Comparison of ENCODE assay signal across 20 cellular contexts in genomic region chr3:149197669-149198068, GRCh38. TPM values are rescaled to one million over a fixed set of nuclear protein-coding genes. Genes with fewer than 3 reads are reported as not detected.
DNase-seq lines count a peak whose midpoint lies in the region; ATAC-seq, FAIRE-seq and TF ChIP-seq lines count a peak whose summit lies in the region.
"Had no signal": no experiment of that assay in that cellular context is flagged by ENCODE, and none has a peak within 500 bp of the region (broad histone marks: within the 10 kb centered on the region; RNA-seq: fewer than 3 reads in every experiment).

No MANE protein-coding gene starts in this region.

- intact Hi-C loops in right lobe of liver (cut with DNase I), result no loop called here
- intact Hi-C loops in HepG2 (cut with micrococcal nuclease; ENCODE audit: unreplicated experiment), result no loop called here
- intact Hi-C loops in sciatic nerve (cut with DNase I), result no loop called here

- H3K27ac ChIP-seq in right lobe of liver (no peak overlapping the region), HepG2 (ENCODE audit: extremely low read length, insufficient read depth, low read length) (no peak overlapping the region)
- H3K27ac ChIP-seq: epithelial cell of prostate, HL-60, vagina had no signal

- in situ Hi-C loops in HepG2 (cut with HindIII; ENCODE audit: extremely low pct_ligation_motif_present, low pct_unique_long_range_greater_than_20kb), result no loop called here

- H3K36me3 ChIP-seq in right lobe of liver (peaks cover 2 to 93% (median 35%) of the 10 kb centered on the region in 4 donors), HepG2 (replicated peaks in 1 of 2; ENCODE audit: control insufficient read depth in 1 of 2, insufficient read depth in 2 of 2, low read length in 2 of 2) (peaks cover 12 to 78% of the 10 kb centered on the region in 2 experiments)
- H3K36me3 ChIP-seq: vagina had no signal

- peaks cover 3% of the 10 kb centered on the region for H3K9me3 Mint-ChIP-seq in type B pancreatic cell
- H3K9me3 Mint-ChIP-seq: activated B cell treated with CpG ODN at 0.5 μM for 24 hours; activated T-helper 2 cell treated with anti-CD3 and anti-CD28 coated beads, Interferon-gamma antibody, Interleukin-2, Interleukin-4, amounts not matched to agents 10 μg/mL and 5 μg/mL and 100 μg/mL, durations not matched to agents 14 hours and 24 hours and 36 hours; CD4-positive, alpha-beta T cell; stimulated activated naive CD8-positive, alpha-beta T cell treated with anti-CD3 and anti-CD28 coated beads, Interleukin-15, amount 100 ng/mL, for 72 hours had no signal

- no peak for FAIRE-seq in HepG2 (lab: Jason Lieb, UNC)

- H3K9me3 ChIP-seq in right lobe of liver, result no peaks in the 10 kb centered on the region
- no peaks in the 10 kb centered on the region for H3K9me3 ChIP-seq in HepG2 (ENCODE audit: low read length)
- H3K9me3 ChIP-seq: vagina had no signal

- no peak for DNase-seq in right lobe of liver
- no peak for DNase-seq in HepG2 (ENCODE audit: low spot score)
- DNase-seq in choroid plexus epithelial cell (ENCODE audit: low read depth), result no peak
- DNase-seq in islet precursor cell, result peak; percentile 61
- no peak for DNase-seq in type B pancreatic cell (ENCODE audit: extremely low spot score, unreplicated experiment)
- no peak for DNase-seq in ureter (ENCODE audit: low spot score)
- DNase-seq in sciatic nerve (ENCODE audit: low spot score), result no peak
- DNase-seq: activated B cell treated with CpG ODN at 0.5 μM for 24 hours; CD4-positive, alpha-beta T cell; NCI-H146; NCI-H2227 treated with DMSO at 0.1 percent for 48 hours; stimulated activated naive CD8-positive, alpha-beta T cell treated with anti-CD3 and anti-CD28 coated beads, Interleukin-15, amount 100 ng/mL, for 72 hours; T-helper 1 cell had no signal

- TF ChIP-seq RAD21 in HepG2 (CRISPR knock-in tag; IDR thresholded peaks at IDR 0.05), result no peak

- H3K4me3 ChIP-seq in right lobe of liver, result no peak overlapping the region
- no peak overlapping the region for H3K4me3 ChIP-seq in HepG2 (replicated peaks in 1 of 3; ENCODE audit: insufficient read depth in 1 of 3, low read depth in 2 of 3, low read length in 3 of 3)
- peak overlapping the region; percentile 22 for H3K4me3 ChIP-seq in choroid plexus epithelial cell (ENCODE audit: low read depth, low read length)
- H3K4me3 ChIP-seq: vagina had no signal

- H2AFZ ChIP-seq in HepG2 (ENCODE audit: low read length), result no peak overlapping the region

- H3K27ac Mint-ChIP-seq in type B pancreatic cell, result no peak overlapping the region
- H3K27ac Mint-ChIP-seq: activated B cell treated with CpG ODN at 0.5 μM for 24 hours; activated T-helper 2 cell treated with anti-CD3 and anti-CD28 coated beads, Interferon-gamma antibody, Interleukin-2, Interleukin-4, amounts not matched to agents 10 μg/mL and 5 μg/mL and 100 μg/mL, durations not matched to agents 14 hours and 24 hours and 36 hours; CD4-positive, alpha-beta T cell; stimulated activated naive CD8-positive, alpha-beta T cell treated with anti-CD3 and anti-CD28 coated beads, Interleukin-15, amount 100 ng/mL, for 72 hours had no signal

- H3K4me2 ChIP-seq in HepG2 (ENCODE audit: low read depth, low read length), result no peak overlapping the region

- H3K4me1 Mint-ChIP-seq in type B pancreatic cell (ENCODE audit: unreplicated experiment), result peaks cover 25% of the 10 kb centered on the region
- H3K4me1 Mint-ChIP-seq: stimulated activated naive CD8-positive, alpha-beta T cell treated with anti-CD3 and anti-CD28 coated beads, Interleukin-15, amount 100 ng/mL, for 72 hours had no signal

- H3K36me3 Mint-ChIP-seq in type B pancreatic cell, result peaks cover 3% of the 10 kb centered on the region

- H3K4me1 ChIP-seq in right lobe of liver (no peaks in the 10 kb centered on the region), HepG2 (ENCODE audit: insufficient read depth, low read length) (no peaks in the 10 kb centered on the region)
- H3K4me1 ChIP-seq: vagina had no signal

- no peaks in the 10 kb centered on the region for H4K20me1 ChIP-seq in HepG2 (ENCODE audit: insufficient read depth, low read length)

- TF ChIP-seq POLR2A in right lobe of liver (IDR thresholded peaks at IDR 0.05), result peak; percentile 13
- no peak for TF ChIP-seq POLR2A in HepG2 (IDR thresholded peaks at IDR 0.05; ENCODE audit: insufficient read depth in 1 of 2, low read depth in 2 of 2, low read length in 2 of 2)

- POLR2A ChIA-PET in HepG2 (lab: Yijun Ruan, JAX), result no interaction called here

- no peak for ATAC-seq in right lobe of liver
- ATAC-seq in HepG2, result no peak
- ATAC-seq in HG02970 (IDR thresholded peaks at IDR 0.05; ENCODE audit: low FRiP score, unreplicated experiment), result no peak
- ATAC-seq in sciatic nerve, result no peak
- ATAC-seq: Right ventricle myocardium inferior; stimulated activated naive CD8-positive, alpha-beta T cell treated with anti-CD3 and anti-CD28 coated beads, Interleukin-15, amount 100 ng/mL, for 72 hours had no signal

- TF ChIP-seq CTCF in right lobe of liver (IDR thresholded peaks at IDR 0.05) (no peak), HepG2 (CRISPR knock-in tag; IDR thresholded peaks at IDR 0.05) (no peak), choroid plexus epithelial cell (conservative IDR thresholded peaks at IDR 0.05; ENCODE audit: low read depth, low read length) (no peak), type B pancreatic cell (conservative IDR thresholded peaks at IDR 0.05) (no peak)

- no peak overlapping the region for H3K9ac ChIP-seq in HepG2 (ENCODE audit: insufficient read depth, low read depth, low read length)

- no peaks in the 10 kb centered on the region for H3K79me2 ChIP-seq in HepG2 (ENCODE audit: insufficient read depth, low read length)

- H3K27me3 ChIP-seq in right lobe of liver (no peaks in the 10 kb centered on the region), HepG2 (ENCODE audit: control insufficient read depth in 1 of 2, insufficient read depth in 2 of 2, low read length in 2 of 2) (no peaks in the 10 kb centered on the region)
- H3K27me3 ChIP-seq: vagina had no signal

- CTCF ChIA-PET in HepG2 (lab: Yijun Ruan, JAX; ENCODE audit: low intra/inter-chr PET ratio, low total read pairs), result no interaction called here

- peak overlapping the region; percentile 33 for H3K4me3 Mint-ChIP-seq in type B pancreatic cell
- H3K4me3 Mint-ChIP-seq: activated B cell treated with CpG ODN at 0.5 μM for 24 hours; CD4-positive, alpha-beta T cell; stimulated activated naive CD8-positive, alpha-beta T cell treated with anti-CD3 and anti-CD28 coated beads, Interleukin-15, amount 100 ng/mL, for 72 hours had no signal

- WGBS in right lobe of liver (ENCODE audit: insufficient coverage, low coverage, low lambda C conversion rate, missing lambda C conversion rate), result 38% methylated on average over 5 of the region's 5 CpGs
- over 99% methylated on average over 5 of the region's 5 CpGs for WGBS in HepG2 (ENCODE audit: low lambda C conversion rate)

- no TSS peak for BruUV-seq in HepG2 (replicated peaks; lab: Mats Ljungman, UMichigan)

- TF ChIP-seq EP300 in HepG2 (IDR thresholded peaks at IDR 0.05; ENCODE audit: low read depth in 2 of 2, low read length in 2 of 2), result no peak
- no peak for TF ChIP-seq EP300 in HepG2 (CRISPR knock-in tag; IDR thresholded peaks at IDR 0.05; ENCODE audit: borderline replicate concordance)

- peaks cover 5% of the 10 kb centered on the region for H3K27me3 Mint-ChIP-seq in type B pancreatic cell
- H3K27me3 Mint-ChIP-seq: activated B cell treated with CpG ODN at 0.5 μM for 24 hours had no signal

TF ChIP-seq in HepG2, 621 proteins besides CTCF, POLR2A, EP300 and RAD21:
- no peak for TF ChIP-seq WIZ (CRISPR knock-in tag; IDR thresholded peaks at IDR 0.05)
- TF ChIP-seq ZNF720 (CRISPR knock-in tag; IDR thresholded peaks at IDR 0.05), result no peak
- TF ChIP-seq POGZ (CRISPR knock-in tag; IDR thresholded peaks at IDR 0.05), result no peak
- TF ChIP-seq ZNF800 (CRISPR knock-in tag; IDR thresholded peaks at IDR 0.05), result no peak

RNA-seq across cellular contexts. Expression of gene CP, which starts 24.0 kb away (rescaled TPM):
- total RNA-seq in right lobe of liver (1,000 to 10,000 TPM; 1,086 to 3,257 (median 1,852) TPM), HepG2 (2016; rRNA removed; fragmentation: Illumina TruSeq; extraction: Trizol) (21.1 and 42.6 TPM in 2 replicates), type B pancreatic cell (ENCODE audit: low replicate concordance) (4.0 and 7.4 TPM in 2 replicates), ureter (12.5 TPM), sciatic nerve (26.1 TPM)
- 2.7 and 3.7 TPM in 2 replicates for total RNA-seq in HepG2 (2016; cell fraction: cytosol; rRNA removed; fragmentation: Illumina TruSeq; extraction: Trizol; ENCODE audit: low read depth)
- 18.7 and 40.2 TPM in 2 replicates for total RNA-seq in HepG2 (2016; cell fraction: insoluble cytoplasmic fraction; rRNA removed; fragmentation: Illumina TruSeq; extraction: Trizol)
- 4.1 and 6.2 TPM in 2 replicates for total RNA-seq in HepG2 (2016; cell fraction: membrane; rRNA removed; fragmentation: Illumina TruSeq; extraction: Trizol)
- total RNA-seq in HepG2 (2016; cell fraction: nucleus; rRNA removed; fragmentation: Illumina TruSeq; extraction: Trizol), result 45.7 and 53.7 TPM in 2 replicates
- 789 and 863 TPM in 2 replicates for polyA plus RNA-seq in HepG2 (2011; rRNA removed)
- 278 and 600 TPM in 2 replicates for polyA plus RNA-seq in HepG2 (2011; cell fraction: cytosol; rRNA removed)
- polyA plus RNA-seq in HepG2 (2011; cell fraction: nucleus; rRNA removed), result 526 and 705 TPM in 2 replicates
- 608 and 681 TPM in 2 replicates for polyA plus RNA-seq in HepG2 (2012)
- 1.5 and 2.7 TPM in 2 replicates for polyA plus RNA-seq in HepG2 (2016; cell fraction: cytosol; fragmentation: Illumina TruSeq; extraction: Trizol; ENCODE audit: low read depth)
- polyA plus RNA-seq in HepG2 (2016; cell fraction: insoluble cytoplasmic fraction; fragmentation: Illumina TruSeq; extraction: Trizol; ENCODE audit: low read depth), result 11.2 and 15.8 TPM in 2 replicates
- polyA plus RNA-seq in HepG2 (2016; cell fraction: membrane; fragmentation: Illumina TruSeq; extraction: Trizol; ENCODE audit: low read depth), result 2.8 and 3.1 TPM in 2 replicates
- 53.4 and 55.4 TPM in 2 replicates for polyA plus RNA-seq in HepG2 (2016; cell fraction: nucleus; fragmentation: Illumina TruSeq; extraction: Trizol; ENCODE audit: insufficient read depth, low read depth)
- 0.56 and 444 TPM in 2 replicates for polyA minus RNA-seq in HepG2 (2011; rRNA and poly(A)+ RNA removed; ENCODE audit: low replicate concordance)
- 644 and 1,215 TPM in 2 replicates for polyA minus RNA-seq in HepG2 (2011; cell fraction: cytosol; rRNA and poly(A)+ RNA removed)
- 1,123 and 1,795 TPM in 2 replicates for polyA minus RNA-seq in HepG2 (2011; cell fraction: nucleus; rRNA and poly(A)+ RNA removed)
- total RNA-seq: A673; activated B cell treated with CpG ODN at 0.5 μM for 24 hours; activated T-helper 2 cell treated with anti-CD3 and anti-CD28 coated beads, Interferon-gamma antibody, Interleukin-2, Interleukin-4, amounts not matched to agents 10 μg/mL and 5 μg/mL and 100 μg/mL, durations not matched to agents 14 hours and 24 hours and 36 hours; CD4-positive, alpha-beta T cell had no signal

Comparison
In these comparisons a context has a peak if more than half of its experiments do, and no peak if none do; other contexts are left out.
1. RNA of gene CP, which starts 24.0 kb away (total RNA-seq): 1,086 to 3,257 TPM in right lobe of liver; 2.7 to 53.7 TPM in HepG2, 26.1 TPM in sciatic nerve (single experiment), 12.5 TPM in ureter (single experiment) and 4.0 to 7.4 TPM in type B pancreatic cell; every median in the first group is over 10 times any median in the second.